2 cellular contexts compared by ENCODE assay signal in genomic region chr1:26350701-26351590, GRCh38.
TF ChIP-seq lines count a peak whose summit lies in the region.

No MANE protein-coding gene starts in this region.

TF ChIP-seq in HEK293, 187 proteins besides CTCF, POLR2A, EP300 and RAD21:
- TF ChIP-seq, protein P1, sequence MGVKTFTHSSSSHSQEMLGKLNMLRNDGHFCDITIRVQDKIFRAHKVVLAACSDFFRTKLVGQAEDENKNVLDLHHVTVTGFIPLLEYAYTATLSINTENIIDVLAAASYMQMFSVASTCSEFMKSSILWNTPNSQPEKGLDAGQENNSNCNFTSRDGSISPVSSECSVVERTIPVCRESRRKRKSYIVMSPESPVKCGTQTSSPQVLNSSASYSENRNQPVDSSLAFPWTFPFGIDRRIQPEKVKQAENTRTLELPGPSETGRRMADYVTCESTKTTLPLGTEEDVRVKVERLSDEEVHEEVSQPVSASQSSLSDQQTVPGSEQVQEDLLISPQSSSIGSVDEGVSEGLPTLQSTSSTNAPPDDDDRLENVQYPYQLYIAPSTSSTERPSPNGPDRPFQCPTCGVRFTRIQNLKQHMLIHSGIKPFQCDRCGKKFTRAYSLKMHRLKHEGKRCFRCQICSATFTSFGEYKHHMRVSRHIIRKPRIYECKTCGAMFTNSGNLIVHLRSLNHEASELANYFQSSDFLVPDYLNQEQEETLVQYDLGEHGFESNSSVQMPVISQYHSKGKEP (tag by site-specific recombination; IDR thresholded peaks at IDR 0.05), result no peak
- 0 out of 2 replicates have a peak, but pooled peaks have one; percentile 38 for TF ChIP-seq ZNF24 (tag by site-specific recombination; IDR thresholded peaks at IDR 0.05)

TF ChIP-seq in WTC11, 78 proteins besides CTCF, POLR2A, EP300 and RAD21 (continued from another document):
- no peak for TF ChIP-seq ERG (CRISPR knock-in tag; IDR thresholded peaks at IDR 0.05)
- TF ChIP-seq, protein P2, sequence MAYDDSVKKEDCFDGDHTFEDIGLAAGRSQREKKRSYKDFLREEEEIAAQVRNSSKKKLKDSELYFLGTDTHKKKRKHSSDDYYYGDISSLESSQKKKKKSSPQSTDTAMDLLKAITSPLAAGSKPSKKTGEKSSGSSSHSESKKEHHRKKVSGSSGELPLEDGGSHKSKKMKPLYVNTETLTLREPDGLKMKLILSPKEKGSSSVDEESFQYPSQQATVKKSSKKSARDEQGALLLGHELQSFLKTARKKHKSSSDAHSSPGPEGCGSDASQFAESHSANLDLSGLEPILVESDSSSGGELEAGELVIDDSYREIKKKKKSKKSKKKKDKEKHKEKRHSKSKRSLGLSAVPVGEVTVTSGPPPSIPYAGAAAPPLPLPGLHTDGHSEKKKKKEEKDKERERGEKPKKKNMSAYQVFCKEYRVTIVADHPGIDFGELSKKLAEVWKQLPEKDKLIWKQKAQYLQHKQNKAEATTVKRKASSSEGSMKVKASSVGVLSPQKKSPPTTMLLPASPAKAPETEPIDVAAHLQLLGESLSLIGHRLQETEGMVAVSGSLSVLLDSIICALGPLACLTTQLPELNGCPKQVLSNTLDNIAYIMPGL (CRISPR knock-in tag; IDR thresholded peaks at IDR 0.05), result no peak
- TF ChIP-seq IRF1 (CRISPR knock-in tag; IDR thresholded peaks at IDR 0.05), result no peak
- no peak for TF ChIP-seq TEAD1 (CRISPR knock-in tag; IDR thresholded peaks at IDR 0.05)
- TF ChIP-seq, protein P3, sequence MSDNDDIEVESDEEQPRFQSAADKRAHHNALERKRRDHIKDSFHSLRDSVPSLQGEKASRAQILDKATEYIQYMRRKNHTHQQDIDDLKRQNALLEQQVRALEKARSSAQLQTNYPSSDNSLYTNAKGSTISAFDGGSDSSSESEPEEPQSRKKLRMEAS (CRISPR knock-in tag; IDR thresholded peaks at IDR 0.05), result peak; percentile 34; the same call in 1 of the 2 replicates
- TF ChIP-seq E2F4 (CRISPR knock-in tag; IDR thresholded peaks at IDR 0.05; ENCODE audit: borderline replicate concordance, low read depth), result no peak
- no peak for TF ChIP-seq KAT7 (CRISPR knock-in tag; IDR thresholded peaks at IDR 0.05; ENCODE audit: borderline replicate concordance)
- no peak for TF ChIP-seq USF2 (CRISPR knock-in tag; IDR thresholded peaks at IDR 0.05)
- no peak for TF ChIP-seq TCF7 (CRISPR knock-in tag; IDR thresholded peaks at IDR 0.05; ENCODE audit: low read depth)
- no peak for TF ChIP-seq SOX15 (CRISPR knock-in tag; IDR thresholded peaks at IDR 0.05)
- TF ChIP-seq ZNF532 (CRISPR knock-in tag; IDR thresholded peaks at IDR 0.05; ENCODE audit: borderline replicate concordance), result no peak
- TF ChIP-seq ZNF423 (CRISPR knock-in tag; IDR thresholded peaks at IDR 0.05), result peak; percentile 22; the same call in 1 of the 2 replicates
- TF ChIP-seq ZNF425 (CRISPR knock-in tag; conservative IDR thresholded peaks at IDR 0.05), result no peak
- peak; percentile 60 for TF ChIP-seq GABPB1 (CRISPR knock-in tag; IDR thresholded peaks at IDR 0.05)
- TF ChIP-seq CREM (CRISPR knock-in tag; IDR thresholded peaks at IDR 0.05), result no peak
- TF ChIP-seq, protein P4, sequence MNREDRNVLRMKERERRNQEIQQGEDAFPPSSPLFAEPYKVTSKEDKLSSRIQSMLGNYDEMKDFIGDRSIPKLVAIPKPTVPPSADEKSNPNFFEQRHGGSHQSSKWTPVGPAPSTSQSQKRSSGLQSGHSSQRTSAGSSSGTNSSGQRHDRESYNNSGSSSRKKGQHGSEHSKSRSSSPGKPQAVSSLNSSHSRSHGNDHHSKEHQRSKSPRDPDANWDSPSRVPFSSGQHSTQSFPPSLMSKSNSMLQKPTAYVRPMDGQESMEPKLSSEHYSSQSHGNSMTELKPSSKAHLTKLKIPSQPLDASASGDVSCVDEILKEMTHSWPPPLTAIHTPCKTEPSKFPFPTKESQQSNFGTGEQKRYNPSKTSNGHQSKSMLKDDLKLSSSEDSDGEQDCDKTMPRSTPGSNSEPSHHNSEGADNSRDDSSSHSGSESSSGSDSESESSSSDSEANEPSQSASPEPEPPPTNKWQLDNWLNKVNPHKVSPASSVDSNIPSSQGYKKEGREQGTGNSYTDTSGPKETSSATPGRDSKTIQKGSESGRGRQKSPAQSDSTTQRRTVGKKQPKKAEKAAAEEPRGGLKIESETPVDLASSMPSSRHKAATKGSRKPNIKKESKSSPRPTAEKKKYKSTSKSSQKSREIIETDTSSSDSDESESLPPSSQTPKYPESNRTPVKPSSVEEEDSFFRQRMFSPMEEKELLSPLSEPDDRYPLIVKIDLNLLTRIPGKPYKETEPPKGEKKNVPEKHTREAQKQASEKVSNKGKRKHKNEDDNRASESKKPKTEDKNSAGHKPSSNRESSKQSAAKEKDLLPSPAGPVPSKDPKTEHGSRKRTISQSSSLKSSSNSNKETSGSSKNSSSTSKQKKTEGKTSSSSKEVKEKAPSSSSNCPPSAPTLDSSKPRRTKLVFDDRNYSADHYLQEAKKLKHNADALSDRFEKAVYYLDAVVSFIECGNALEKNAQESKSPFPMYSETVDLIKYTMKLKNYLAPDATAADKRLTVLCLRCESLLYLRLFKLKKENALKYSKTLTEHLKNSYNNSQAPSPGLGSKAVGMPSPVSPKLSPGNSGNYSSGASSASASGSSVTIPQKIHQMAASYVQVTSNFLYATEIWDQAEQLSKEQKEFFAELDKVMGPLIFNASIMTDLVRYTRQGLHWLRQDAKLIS (CRISPR knock-in tag; IDR thresholded peaks at IDR 0.05; ENCODE audit: borderline replicate concordance), result no peak
- TF ChIP-seq SMAD4 (CRISPR knock-in tag; IDR thresholded peaks at IDR 0.05), result no peak
- TF ChIP-seq NR1H2 (CRISPR knock-in tag; IDR thresholded peaks at IDR 0.05), result no peak
